Comparison of ENCODE assay signal across 8 cellular contexts in genomic region chr6:43687437-43688347, GRCh38. TPM values are rescaled to one million over a fixed set of nuclear protein-coding genes. Genes with fewer than 3 reads are reported as not detected.
DNase-seq lines count a peak whose midpoint lies in the region; ATAC-seq, FAIRE-seq and TF ChIP-seq lines count a peak whose summit lies in the region.

Gene MRPS18A, minus strand, starts transcription at chr6:43687791. Its CDS starts 12 bp downstream, at chr6:43687779.

- DNase-seq in A549 (ENCODE audit: low read depth in 1 of 2, low spot score in 1 of 2) (peak; percentile 65 to 74), NCI-H2196 (lab: John Stamatoyannopoulos, UW; ENCODE audit: unreplicated experiment) (peak; percentile 82), mammary epithelial cell (peak; percentile 90), immature natural killer cell (peak; percentile 72 to 78 (median 75)), spleen (peak; percentile 95)

- H3K9me3 ChIP-seq in A549 (no peaks in the 10 kb centered on the region), mammary epithelial cell (replicated peaks; ENCODE audit: insufficient read depth, low read length) (no peaks in the 10 kb centered on the region), spleen (no peaks in the 10 kb centered on the region)

- no peaks in the 10 kb centered on the region for H3K27me3 ChIP-seq in mammary epithelial cell (ENCODE audit: insufficient read depth, low read length)
- no peaks in the 10 kb centered on the region for H3K27me3 ChIP-seq in spleen (replicated peaks in 1 of 7)

- peak within 1 kb of the TSS; percentile 96 to 98 (median 97) for H3K4me3 Mint-ChIP-seq in immature natural killer cell

- H3K4me2 ChIP-seq in A549 (peak within 1 kb of the TSS; percentile 98), mammary epithelial cell (ENCODE audit: insufficient read depth, low read depth, low read length) (peak within 1 kb of the TSS; percentile 76)

- peaks cover 43 to 57% of the 10 kb centered on the region in 2 donors for H3K4me1 Mint-ChIP-seq in immature natural killer cell

- peaks cover 0 to 4% (median 0%) of the 10 kb centered on the region in 3 donors for H3K36me3 Mint-ChIP-seq in immature natural killer cell

- POLR2A ChIA-PET in A549 (lab: Yijun Ruan, JAX), result no interaction called here

- H3K4me3 ChIP-seq in A549, result peak within 1 kb of the TSS; percentile 98
- peak within 1 kb of the TSS; percentile 99 for H3K4me3 ChIP-seq in WI38 (ENCODE audit: low read depth, low read length)
- peak within 1 kb of the TSS; percentile 72 to 77 (median 76) for H3K4me3 ChIP-seq in mammary epithelial cell (replicated peaks in 1 of 3; ENCODE audit: insufficient read depth in 1 of 3, low read depth in 2 of 3, low read length in 3 of 3)
- H3K4me3 ChIP-seq in spleen, result peak within 1 kb of the TSS; percentile 64 to 97 (median 86)

- H3K79me2 ChIP-seq in mammary epithelial cell (ENCODE audit: insufficient read depth, low read length), result peaks cover 49% of the 10 kb centered on the region

- ATAC-seq in A549 (peak; percentile 99 to 100), GM18520 (IDR thresholded peaks at IDR 0.05; ENCODE audit: unreplicated experiment) (peak; percentile 69), HG03060 (IDR thresholded peaks at IDR 0.05; ENCODE audit: low read depth, unreplicated experiment) (peak; percentile 43)

- no peaks in the 10 kb centered on the region for H4K20me1 ChIP-seq in mammary epithelial cell (ENCODE audit: insufficient read depth, low read length)

- H3K36me3 ChIP-seq in mammary epithelial cell (ENCODE audit: insufficient read depth, low read length), result no peaks in the 10 kb centered on the region
- H3K36me3 ChIP-seq in spleen, result peaks cover 0 to 11% (median 0%) of the 10 kb centered on the region in 6 donors

- H2AFZ ChIP-seq in mammary epithelial cell (ENCODE audit: low read depth, low read length), result peak within 1 kb of the TSS; percentile 92

- CTCF ChIA-PET in A549 (lab: Yijun Ruan, JAX), result interaction anchor here (1.1 to 1.7 kb wide), 4 partner anchors 18 to 80 kb away, joined by 3 to 6 read pairs (median 4); no protein-coding TSS in a partner anchor
- CTCF ChIA-PET in mammary epithelial cell (lab: Charles Lee; ENCODE audit: low non-redundant PET), result interaction anchor here (0.5 kb wide), 1 partner anchor 391 kb away, joined by 3 read pairs; no protein-coding TSS in a partner anchor

- TF ChIP-seq EP300 in A549 (IDR thresholded peaks at IDR 0.05), result no peak

- in situ Hi-C loops in mammary epithelial cell (cut with MboI; ENCODE audit: low sequenced_read_pairs in 2 of 2), result no loop called here

- TSS peak; percentile 58 for BruUV-seq in mammary epithelial cell (replicated peaks; lab: Mats Ljungman, UMichigan)

- H3K27ac ChIP-seq in A549, result peak within 1 kb of the TSS; percentile 90
- peak within 1 kb of the TSS; percentile 69 for H3K27ac ChIP-seq in mammary epithelial cell (ENCODE audit: insufficient read depth, low read depth, low read length)
- peak within 1 kb of the TSS; percentile 61 to 90 (median 79) for H3K27ac ChIP-seq in spleen

- H3K27ac Mint-ChIP-seq in immature natural killer cell, result peak within 1 kb of the TSS; percentile 86 to 92 (median 91)

- H3K4me1 ChIP-seq in A549, result peaks cover 11% of the 10 kb centered on the region; the same call in 2 of the 3 replicates
- peaks cover 14% of the 10 kb centered on the region for H3K4me1 ChIP-seq in mammary epithelial cell (ENCODE audit: insufficient read depth, low read length)
- H3K4me1 ChIP-seq in spleen, result peaks cover 31 to 56% (median 51%) of the 10 kb centered on the region in 6 donors

- FAIRE-seq in A549 (lab: Jason Lieb, UNC), result no peak

- TF ChIP-seq POLR2A in A549 (IDR thresholded peaks at IDR 0.05; ENCODE audit: low read length), result peak; percentile 62
- TF ChIP-seq POLR2A in spleen (IDR thresholded peaks at IDR 0.05), result no peak

- intact Hi-C loops in mammary epithelial cell (cut with micrococcal nuclease) (loop anchor here (2.0 kb wide), 1 partner anchor 19 kb away; no protein-coding TSS in a partner anchor), spleen (cut with DNase I; ENCODE audit: low total_unique reads) (no loop called here)

- H3K9me3 Mint-ChIP-seq in immature natural killer cell, result no peaks in the 10 kb centered on the region

- TF ChIP-seq RAD21 in A549 (conservative IDR thresholded peaks at IDR 0.05 in 1 of 2, IDR thresholded peaks at IDR 0.05 in 1 of 2), result no peak

- dilution Hi-C loops in mammary epithelial cell (cut with HindIII; ENCODE audit: low sequenced_read_pairs), result loop anchor here (5.0 kb wide), 2 partner anchors 35 to 75 kb away; no protein-coding TSS in a partner anchor

- WGBS in A549 (ENCODE audit: missing lambda C conversion rate), result 7% methylated on average over 42 of the region's 43 CpGs
- WGBS in mammary epithelial cell (ENCODE audit: low coverage, missing lambda C conversion rate), result 9% methylated on average over 34 of the region's 43 CpGs
- 1 to 14% (median 9%) methylated on average over 35 to 43 of the region's 43 CpGs for WGBS in spleen, 5 donors

- TF ChIP-seq CTCF in A549 (IDR thresholded peaks at IDR 0.05) (no peak), WI38 (IDR thresholded peaks at IDR 0.05; ENCODE audit: low read depth, low read length) (no peak), mammary epithelial cell (conservative IDR thresholded peaks at IDR 0.05 in 1 of 2, IDR thresholded peaks at IDR 0.05 in 1 of 2; ENCODE audit: extremely low read depth in 1 of 2, insufficient read depth in 1 of 2, low read depth in 1 of 2, low read length in 2 of 2) (no peak), spleen (IDR thresholded peaks at IDR 0.05 in 8 of 11, conservative IDR thresholded peaks at IDR 0.05 in 3 of 11) (peak in 1 of 11 experiments; percentile 20)

- peak within 1 kb of the TSS; percentile 95 for H3K9ac ChIP-seq in mammary epithelial cell (ENCODE audit: insufficient read depth, low read length)

- peaks cover 2 to 9% (median 6%) of the 10 kb centered on the region in 3 donors for H3K27me3 Mint-ChIP-seq in immature natural killer cell (ENCODE audit: low read depth in 3 of 3)

TF ChIP-seq in A549, 52 proteins besides CTCF, POLR2A, EP300 and RAD21:
- TF ChIP-seq JUN (IDR thresholded peaks at IDR 0.05), result peak in 1 of 2 experiments; percentile 68; a peak in 1 of 5 replicates
- peak; percentile 83 for TF ChIP-seq KDM5A (IDR thresholded peaks at IDR 0.05)
- TF ChIP-seq SMC3 (IDR thresholded peaks at IDR 0.05), result no peak
- peak; percentile 64; the same call in 1 of the 2 replicates for TF ChIP-seq PHF8 (IDR thresholded peaks at IDR 0.05; ENCODE audit: borderline replicate concordance, low read depth)
- no peak for TF ChIP-seq FOSL2 (IDR thresholded peaks at IDR 0.05)
- peak; percentile 55 for TF ChIP-seq FOSL2 (CRISPR knock-in tag; IDR thresholded peaks at IDR 0.05)

RNA-seq across cellular contexts. Expression of gene MRPS18A, which starts in this region (rescaled TPM):
- polyA plus RNA-seq in A549 (2011; rRNA removed) (44.2 and 54.2 TPM in 2 replicates), A549 (2017; fragmentation: RNase III; extraction: RNeasy Plus Mini Kit Qiagen cat#74134 plus additional on column Dnase treatment) (38.0 to 42.1 TPM (median 41.1 TPM) in 3 replicates), mammary epithelial cell (63.7 TPM), immature natural killer cell (10 to 100 TPM; 53.6 to 83.9 (median 65.6) TPM), spleen (10 to 100 TPM; 28.0 to 48.6 (median 34.3) TPM)
- 63.2 and 69.3 TPM in 2 replicates for polyA plus RNA-seq in A549 (2012; cell fraction: cytosol; rRNA removed)
- polyA plus RNA-seq in A549 (2012; cell fraction: nucleus; rRNA removed), result 48.8 and 60.2 TPM in 2 replicates
- polyA minus RNA-seq in A549 (2011; rRNA and poly(A)+ RNA removed), result 60.9 and 76.0 TPM in 2 replicates
- total RNA-seq in mammary epithelial cell (10 to 100 TPM; 27.0 to 49.0 TPM), spleen (10 to 100 TPM; 29.8 to 37.6 (median 30.9) TPM)
- 39.5 TPM for polyA minus RNA-seq in mammary epithelial cell

Comparison
In these comparisons a context has a peak if more than half of its experiments do, and no peak if none do; other contexts are left out.
1. Peak in every context shown above with its lines: DNase-seq, ATAC-seq, H3K4me3 ChIP-seq and H3K27ac ChIP-seq.
2. ATAC-seq: peak in every context shown above with its lines; median percentile 100 in A549; 69 in GM18520; 43 in HG03060.